In the genomic region with DNA sequence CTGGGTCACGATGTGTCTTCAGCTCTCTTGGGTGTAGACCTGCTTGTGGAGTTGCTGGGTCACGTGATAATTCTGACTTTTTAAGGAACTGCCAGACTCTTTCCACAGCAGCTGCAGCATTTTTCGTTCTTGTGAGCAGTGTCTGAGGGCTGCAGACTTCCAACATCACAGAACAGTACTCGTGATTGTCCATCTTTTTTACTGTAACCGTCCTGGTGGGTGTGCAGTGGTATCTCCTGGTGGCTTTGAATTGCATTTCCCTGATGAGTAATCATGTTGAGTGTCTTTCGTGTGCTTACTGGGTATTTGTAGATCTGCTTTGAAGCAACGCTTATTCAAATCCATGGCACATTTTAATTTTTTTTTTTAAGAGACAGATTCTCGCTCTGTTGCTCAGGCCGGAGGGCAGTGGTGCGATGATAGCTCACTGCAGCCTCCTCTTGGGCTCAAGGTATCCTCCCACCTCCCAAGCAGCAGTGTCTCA, we compare ENCODE assay signal across 13 cellular contexts. TPM values are rescaled to one million over a fixed set of nuclear protein-coding genes. Genes with fewer than 3 reads are reported as not detected.
DNase-seq lines count a peak whose midpoint lies in the region; ATAC-seq and TF ChIP-seq lines count a peak whose summit lies in the region.
"Had no signal": no experiment of that assay in that cellular context is flagged by ENCODE, and none has a peak within 500 bp of the region (broad histone marks: within the 10 kb centered on the region; RNA-seq: fewer than 3 reads in every experiment).

No MANE protein-coding gene starts in this region.

- H3K27me3 ChIP-seq in esophagus muscularis mucosa: no peaks in the 10 kb centered on the region
- H3K27me3 ChIP-seq in A673 (replicated peaks; ENCODE audit: insufficient read depth, low read depth, low read length, poor library complexity): no peaks in the 10 kb centered on the region
- H3K27me3 ChIP-seq: dorsolateral prefrontal cortex had no signal

- peaks cover 0 to 6% (median 0%) of the 10 kb centered on the region in 4 donors for H3K36me3 ChIP-seq in esophagus muscularis mucosa
- H3K36me3 ChIP-seq in A673 (ENCODE audit: insufficient read depth, low read length, poor library complexity, severe bottlenecking): no peaks in the 10 kb centered on the region

- CTCF ChIA-PET in A673 (lab: Charles Lee): no interaction called here

- ATAC-seq in GM21423 (IDR thresholded peaks at IDR 0.05; ENCODE audit: unreplicated experiment) (peak; percentile 28), HG02885 (IDR thresholded peaks at IDR 0.05; ENCODE audit: poor library complexity, unreplicated experiment) (no peak), GM18867 (IDR thresholded peaks at IDR 0.05; ENCODE audit: unreplicated experiment) (no peak)
- ATAC-seq: CD8-positive, alpha-beta T cell had no signal

- no TSS peak for BruUV-seq in A673 (replicated peaks; lab: Mats Ljungman, UMichigan)

- TF ChIP-seq CTCF in esophagus muscularis mucosa (IDR thresholded peaks at IDR 0.05) (no peak), A673 (conservative IDR thresholded peaks at IDR 0.05; ENCODE audit: low read depth, low read length) (no peak)

- intact Hi-C loops in esophagus muscularis mucosa (cut with DNase I): no loop called here
- intact Hi-C loops in A673 (cut with micrococcal nuclease; ENCODE audit: unreplicated experiment): no loop called here

- no peak overlapping the region for H3K4me3 ChIP-seq in esophagus muscularis mucosa
- H3K4me3 ChIP-seq in A673 (ENCODE audit: low read depth, low read length, poor library complexity, severe bottlenecking): no peak overlapping the region
- H3K4me3 ChIP-seq: dorsolateral prefrontal cortex had no signal

- POLR2A ChIA-PET in A673 (lab: Charles Lee; ENCODE audit: low non-redundant PET): no interaction called here

- WGBS in esophagus muscularis mucosa: 25% methylated on average over 10 of the region's 10 CpGs

- peaks cover 21 to 95% (median 91%) of the 10 kb centered on the region in 4 donors for H3K4me1 ChIP-seq in esophagus muscularis mucosa
- no peaks in the 10 kb centered on the region for H3K4me1 ChIP-seq in A673 (ENCODE audit: insufficient read depth, low read length, poor library complexity, severe bottlenecking)

- H3K9me3 ChIP-seq in esophagus muscularis mucosa (no peaks in the 10 kb centered on the region), A673 (ENCODE audit: low read depth, low read length, poor library complexity, severe bottlenecking) (no peaks in the 10 kb centered on the region)
- H3K9me3 ChIP-seq: SK-N-SH had no signal

- peak overlapping the region; percentile 25 to 55 (median 28) for H3K27ac ChIP-seq in esophagus muscularis mucosa (replicated peaks in 1 of 4)
- no peak overlapping the region for H3K27ac ChIP-seq in A673 (ENCODE audit: low read depth, low read length, poor library complexity, severe bottlenecking)

- TF ChIP-seq EP300 in esophagus muscularis mucosa (IDR thresholded peaks at IDR 0.05): no peak

- DNase-seq in AG20443 (ENCODE audit: low spot score) (peak; percentile 58), NOMO-1 (lab: John Stamatoyannopoulos, UW; ENCODE audit: unreplicated experiment in 2 of 2) (peak; percentile 54 to 87), esophagus muscularis mucosa (ENCODE audit: extremely low spot score) (no peak), cerebellum (ENCODE audit: low spot score) (no peak), A673 (ENCODE audit: low spot score) (no peak)
- DNase-seq: CD8-positive, alpha-beta T cell; NCI-H1092; NCI-H524; SK-N-SH had no signal

- no peak for TF ChIP-seq POLR2A in esophagus muscularis mucosa (IDR thresholded peaks at IDR 0.05; ENCODE audit: low read depth)

RNA-seq across cellular contexts. Expression of gene INPP5A, which starts 22.7 kb away (rescaled TPM):
- total RNA-seq in esophagus muscularis mucosa: 100 to 1,000 TPM; 234 to 301 (median 245) TPM
- total RNA-seq in cerebellum: 18.7 TPM
- 21.2 and 21.8 TPM in 2 replicates for total RNA-seq in A673 (2021)

Comparison
In these comparisons a context has a peak if more than half of its experiments do, and no peak if none do; other contexts are left out.
1. DNase-seq: peak in AG20443 (single experiment) and NOMO-1 (2 of 2); none in esophagus muscularis mucosa (single experiment), cerebellum (single experiment) and A673 (single experiment).
2. RNA of gene INPP5A, which starts 22.7 kb away (total RNA-seq): 234 to 301 TPM in esophagus muscularis mucosa; 21.2 to 21.8 TPM in A673 and 18.7 TPM in cerebellum (single experiment); every median in the first group is over 10 times any median in the second.